In genomic region chr20:62329389-62330377, GRCh38 we compare ENCODE assay signal across 16 cellular contexts. TPM values are rescaled to one million over a fixed set of nuclear protein-coding genes. Genes with fewer than 3 reads are reported as not detected.
DNase-seq lines count a peak whose midpoint lies in the region; ATAC-seq and TF ChIP-seq lines count a peak whose summit lies in the region.
"Had no signal": no experiment of that assay in that cellular context is flagged by ENCODE, and none has a peak within 500 bp of the region (broad histone marks: within the 10 kb centered on the region; RNA-seq: fewer than 3 reads in every experiment).

No MANE protein-coding gene starts in this region.

- no peak overlapping the region for H2BK20ac ChIP-seq in IMR-90 (ENCODE audit: low read depth, low read length)

- H3K36me3 ChIP-seq in Caco-2 (ENCODE audit: control insufficient read depth, insufficient read depth, low read length) (peaks cover 39% of the 10 kb centered on the region), IMR-90 (ENCODE audit: control insufficient read depth, insufficient read depth, low read length) (peaks cover 50% of the 10 kb centered on the region), stomach smooth muscle (ENCODE audit: control insufficient read depth in 2 of 2, insufficient read depth in 2 of 2, low read length in 2 of 2) (peaks cover 77 to 82% of the 10 kb centered on the region in 2 donors)
- H3K36me3 ChIP-seq: SJSA1 had no signal

- no peaks in the 10 kb centered on the region for H3K9me3 Mint-ChIP-seq in Caco-2 (ENCODE audit: unreplicated experiment)
- H3K9me3 Mint-ChIP-seq: CD4-positive, alpha-beta T cell had no signal

- peak overlapping the region; percentile 11 for H2AFZ ChIP-seq in IMR-90 (replicated peaks; ENCODE audit: low read length, poor library complexity)

- TF ChIP-seq POLR2A in IMR-90 (IDR thresholded peaks at IDR 0.05; ENCODE audit: low read depth, low read length) = no peak

- H4K91ac ChIP-seq in IMR-90 (ENCODE audit: insufficient read depth, low read depth, low read length) = no peak overlapping the region

- intact Hi-C loops in Caco-2 (cut with micrococcal nuclease; ENCODE audit: unreplicated experiment) = no loop called here
- intact Hi-C loops in IMR-90 (cut with micrococcal nuclease) = no loop called here
- intact Hi-C loops in posterior vena cava (cut with DNase I) = loop anchor here in 1 of 2 donors (1.0 kb wide), 1 partner anchor 38 kb away; no protein-coding TSS in a partner anchor

- no peak overlapping the region for H3K23ac ChIP-seq in IMR-90 (ENCODE audit: low read depth, low read length)

- H2AK9ac ChIP-seq in IMR-90 (replicated peaks; ENCODE audit: low read depth, low read length, poor library complexity) = peak overlapping the region; percentile 72

- H3K14ac ChIP-seq in IMR-90 (replicated peaks; ENCODE audit: low read depth, low read length) = no peak overlapping the region

- TF ChIP-seq CTCF in Caco-2 (IDR thresholded peaks at IDR 0.05; ENCODE audit: insufficient read depth in 1 of 2, low read depth in 1 of 2, low read length in 1 of 2, severe bottlenecking in 1 of 2, unreplicated experiment in 1 of 2) (no peak), IMR-90 (conservative IDR thresholded peaks at IDR 0.05; ENCODE audit: low read depth, low read length) (no peak), omental fat pad (IDR thresholded peaks at IDR 0.05) (no peak)

- peak overlapping the region; percentile 63 for H3K27ac Mint-ChIP-seq in Caco-2 (ENCODE audit: unreplicated experiment)
- H3K27ac Mint-ChIP-seq: CD4-positive, alpha-beta T cell had no signal

- no peak overlapping the region for H4K8ac ChIP-seq in IMR-90 (ENCODE audit: low read depth in 2 of 2, low read length in 2 of 2)

- H2BK15ac ChIP-seq in IMR-90 (ENCODE audit: low read depth, low read length) = no peak overlapping the region

- no peak overlapping the region for H3K4me3 ChIP-seq in Caco-2 (ENCODE audit: low read depth, low read length)
- H3K4me3 ChIP-seq in IMR-90 (ENCODE audit: insufficient read depth, low read depth, low read length) = no peak overlapping the region
- no peak overlapping the region for H3K4me3 ChIP-seq in stomach smooth muscle (ENCODE audit: low read length in 2 of 2)
- H3K4me3 ChIP-seq: BLaER1 treated with 17β-estradiol and CSF1 and Interleukin-3, amounts not matched to agents 10 nM and 100 nM; SJSA1 had no signal

- H2AK5ac ChIP-seq in IMR-90 (ENCODE audit: low read depth, low read length) = no peak overlapping the region

- no peak overlapping the region for H3K4ac ChIP-seq in IMR-90 (ENCODE audit: low read depth, low read length)

- no peaks in the 10 kb centered on the region for H3K4me1 Mint-ChIP-seq in Caco-2 (ENCODE audit: low read depth, unreplicated experiment)

- H3K36me3 Mint-ChIP-seq in Caco-2 (ENCODE audit: insufficient read depth, unreplicated experiment) = peaks cover 100% of the 10 kb centered on the region

- 94% methylated on average over 26 of the region's 37 CpGs; no CpG with 5 or more reads in 1 of the 2 experiments for whole genome bisulfite sequencing in IMR-90 (ENCODE audit: extremely low coverage in 2 of 2, insufficient read length in 1 of 2), 2 experiments

- no peak for DNase-seq in Caco-2
- DNase-seq in IMR-90 = no peak
- DNase-seq in posterior vena cava (ENCODE audit: low spot score) = no peak
- DNase-seq in omental fat pad (ENCODE audit: low spot score) = no peak
- DNase-seq: AML-193; CD4-positive, alpha-beta T cell; MM.1S; NCI-H2029; NCI-H446; NCI-H524 treated with DMSO at 0.1 percent for 48 hours; NCI-H774; Right ventricle myocardium superior had no signal

- no peak overlapping the region for H2BK5ac ChIP-seq in IMR-90 (ENCODE audit: low read depth, low read length, poor library complexity, severe bottlenecking)

- no peak for TF ChIP-seq RAD21 in IMR-90 (IDR thresholded peaks at IDR 0.05; ENCODE audit: low read length)

- H4K5ac ChIP-seq in IMR-90 (ENCODE audit: low read depth, low read length) = no peak overlapping the region

- no peak overlapping the region for H3K27ac ChIP-seq in IMR-90 (ENCODE audit: insufficient read depth, low read length)
- peak overlapping the region; percentile 11 for H3K27ac ChIP-seq in stomach smooth muscle (ENCODE audit: low read length)
- H3K27ac ChIP-seq: BLaER1 treated with 17β-estradiol and CSF1 and Interleukin-3, amounts not matched to agents 10 nM and 100 nM; KMS-11; SJSA1 had no signal

- H3K4me2 ChIP-seq in IMR-90 (ENCODE audit: low read depth, low read length) = no peak overlapping the region
- H3K4me2 ChIP-seq: BLaER1 treated with 17β-estradiol and CSF1 and Interleukin-3, amounts not matched to agents 10 nM and 100 nM; KMS-11 had no signal

- H4K20me1 ChIP-seq in IMR-90 (ENCODE audit: insufficient read depth, low read length) = no peaks in the 10 kb centered on the region; the same call in 1 of the 2 replicates

- POLR2A ChIA-PET in Caco-2 (lab: Charles Lee) = interaction anchor here (0.6 kb wide), 1 partner anchor 57 kb away, joined by 4 read pairs; the partner anchor contains the start of gene RPS21
- POLR2A ChIA-PET in IMR-90 (lab: Charles Lee; ENCODE audit: unreplicated experiment) = no interaction called here

- H3K9ac ChIP-seq in IMR-90 (ENCODE audit: low read depth, low read length) (no peak overlapping the region), stomach smooth muscle (ENCODE audit: low read length in 2 of 2) (no peak overlapping the region)
- H3K9ac ChIP-seq: BLaER1 treated with 17β-estradiol and CSF1 and Interleukin-3, amounts not matched to agents 10 nM and 100 nM; KMS-11 had no signal

- in situ Hi-C loops in IMR-90 (cut with MboI; ENCODE audit: low sequenced_read_pairs) = no loop called here

- BruUV-seq in Caco-2 (replicated peaks; lab: Mats Ljungman, UMichigan) = no TSS peak
- no TSS peak for BruUV-seq in IMR-90 (replicated peaks; lab: Mats Ljungman, UMichigan)

- H2BK120ac ChIP-seq in IMR-90 (ENCODE audit: low read depth, low read length) = no peak overlapping the region

- no peak overlapping the region for H3K18ac ChIP-seq in IMR-90 (ENCODE audit: low read depth, low read length)

- no peak for ATAC-seq in IMR-90 (ENCODE audit: low read depth)
- ATAC-seq in omental fat pad (ENCODE audit: low FRiP score) = no peak

- no peaks in the 10 kb centered on the region for H3K27me3 ChIP-seq in Caco-2 (replicated peaks; ENCODE audit: control insufficient read depth, insufficient read depth, low read length)
- H3K27me3 ChIP-seq in IMR-90 (ENCODE audit: control insufficient read depth, insufficient read depth, low read length) = no peaks in the 10 kb centered on the region
- H3K27me3 ChIP-seq in stomach smooth muscle (ENCODE audit: control insufficient read depth in 1 of 2, insufficient read depth in 2 of 2, low read length in 2 of 2) = no peaks in the 10 kb centered on the region
- H3K27me3 ChIP-seq: BLaER1 treated with 17β-estradiol and CSF1 and Interleukin-3, amounts not matched to agents 10 nM and 100 nM; SJSA1 had no signal

- no peaks in the 10 kb centered on the region for H3K4me1 ChIP-seq in Caco-2
- H3K4me1 ChIP-seq in IMR-90 (ENCODE audit: control insufficient read depth, insufficient read depth, low read length) = no peaks in the 10 kb centered on the region
- H3K4me1 ChIP-seq in stomach smooth muscle (ENCODE audit: control insufficient read depth, insufficient read depth, low read length) = no peaks in the 10 kb centered on the region
- H3K4me1 ChIP-seq: SJSA1 had no signal

- CTCF ChIA-PET in Caco-2 (lab: Charles Lee) = interaction anchor here (0.6 to 1.6 kb wide), 4 partner anchors 18 to 123 kb away, joined by 3 to 6 read pairs (median 4); no protein-coding TSS in a partner anchor
- CTCF ChIA-PET in IMR-90 (lab: Yijun Ruan, JAX) = no interaction called here

- dilution Hi-C loops in IMR-90 (cut with HindIII; ENCODE audit: low sequenced_read_pairs, unreplicated experiment) = no loop called here

- no peaks in the 10 kb centered on the region for H3K27me3 Mint-ChIP-seq in Caco-2 (ENCODE audit: insufficient read depth, unreplicated experiment)
- H3K27me3 Mint-ChIP-seq: CD4-positive, alpha-beta T cell had no signal

- no peak overlapping the region for H3K4me3 Mint-ChIP-seq in Caco-2 (ENCODE audit: unreplicated experiment)
- H3K4me3 Mint-ChIP-seq: CD4-positive, alpha-beta T cell had no signal

- no peaks in the 10 kb centered on the region for H3K9me3 ChIP-seq in Caco-2
- H3K9me3 ChIP-seq in IMR-90 (ENCODE audit: control insufficient read depth, insufficient read depth, low read length) = no peaks in the 10 kb centered on the region
- H3K9me3 ChIP-seq in stomach smooth muscle (ENCODE audit: control insufficient read depth in 2 of 2, low read length in 2 of 2) = no peaks in the 10 kb centered on the region
- H3K9me3 ChIP-seq: BLaER1 treated with 17β-estradiol and CSF1 and Interleukin-3, amounts not matched to agents 10 nM and 100 nM; SJSA1 had no signal

- no peaks in the 10 kb centered on the region for H3K9me1 ChIP-seq in IMR-90 (ENCODE audit: insufficient read depth, low read length)

- H3K79me1 ChIP-seq in IMR-90 (ENCODE audit: low read depth in 1 of 2, low read length in 2 of 2) = no peaks in the 10 kb centered on the region

- H3K56ac ChIP-seq in IMR-90 (ENCODE audit: extremely low read depth, insufficient read depth, low read length) = no peak overlapping the region

TF ChIP-seq in IMR-90, 13 proteins besides CTCF, POLR2A, EP300 and RAD21 (continues in another document):
- TF ChIP-seq CEBPB (IDR thresholded peaks at IDR 0.05; ENCODE audit: low read depth, low read length) (no peak), MXI1 (IDR thresholded peaks at IDR 0.05; ENCODE audit: borderline replicate concordance, low read depth, low read length) (no peak), SMC3 (IDR thresholded peaks at IDR 0.05; ENCODE audit: low read depth, low read length) (no peak), MAFK (IDR thresholded peaks at IDR 0.05; ENCODE audit: low read depth, low read length) (no peak)

RNA-seq across cellular contexts. Expression of gene ADRM1, which starts 26.9 kb away (rescaled TPM):
- 261 and 263 TPM in 2 replicates for total RNA-seq in Caco-2 (2022)
- total RNA-seq in IMR-90 (2012; rRNA removed) = 96.9 and 103 TPM in 2 replicates
- 149 and 188 TPM in 2 replicates for polyA plus RNA-seq in IMR-90 (2012; rRNA removed)
- polyA plus RNA-seq in IMR-90 (2012; cell fraction: cytosol; rRNA removed) = 188 and 201 TPM in 2 replicates
- 76.7 and 165 TPM in 2 replicates for polyA plus RNA-seq in IMR-90 (2012; cell fraction: nucleus; rRNA removed; ENCODE audit: low replicate concordance)
- total RNA-seq in posterior vena cava = 10 to 100 TPM; 60.9 to 70.3 TPM
- 100 to 1,000 TPM in 3 of 4 donors, 10 to 100 TPM in 1; 97.7 to 164 (median 111) TPM for total RNA-seq in omental fat pad

RNA-seq across cellular contexts. Expression of gene LAMA5, which starts 37.4 kb away (rescaled TPM):
- total RNA-seq in Caco-2 (2022) (1,050 and 1,125 TPM in 2 replicates), IMR-90 (2012; rRNA removed) (0.56 and 0.90 TPM in 2 replicates), posterior vena cava (100 to 1,000 TPM; 131 to 183 TPM), omental fat pad (100 to 1,000 TPM in 1 of 4 donors, 10 to 100 TPM in 3; 45.5 to 115 (median 62.5) TPM)
- 7.3 and 11.4 TPM in 2 replicates for polyA plus RNA-seq in IMR-90 (2012; rRNA removed)
- 15.0 and 17.8 TPM in 2 replicates for polyA plus RNA-seq in IMR-90 (2012; cell fraction: cytosol; rRNA removed)
- polyA plus RNA-seq in IMR-90 (2012; cell fraction: nucleus; rRNA removed; ENCODE audit: low replicate concordance) = 27.9 and 77.8 TPM in 2 replicates

RNA-seq across cellular contexts. Expression of gene RPS21, which starts 57.2 kb away (rescaled TPM):
- total RNA-seq in Caco-2 (2022) = 4,496 and 4,723 TPM in 2 replicates
- 2,710 and 3,846 TPM in 2 replicates for total RNA-seq in IMR-90 (2012; rRNA removed)
- 4,298 and 4,766 TPM in 2 replicates for polyA plus RNA-seq in IMR-90 (2012; rRNA removed)
- polyA plus RNA-seq in IMR-90 (2012; cell fraction: cytosol; rRNA removed) = 31,826 and 47,741 TPM in 2 replicates
- polyA plus RNA-seq in IMR-90 (2012; cell fraction: nucleus; rRNA removed; ENCODE audit: low replicate concordance) = 3,277 and 3,813 TPM in 2 replicates
- 1,000 to 10,000 TPM; 1,227 to 1,253 TPM for total RNA-seq in posterior vena cava
- 1,000 to 10,000 TPM; 1,582 to 2,182 (median 2,056) TPM for total RNA-seq in omental fat pad

Comparison
In these comparisons a context has a peak if more than half of its experiments do, and no peak if none do; other contexts are left out.
1. RNA of gene LAMA5, which starts 37.4 kb away (total RNA-seq): 1,050 to 1,125 TPM in Caco-2, 131 to 183 TPM in posterior vena cava and 45.5 to 115 TPM in omental fat pad; 0.56 to 0.90 TPM in IMR-90; every median in the first group is over 10 times any median in the second.